Comparison of ENCODE assay signal across 8 cellular contexts in the genomic region with DNA sequence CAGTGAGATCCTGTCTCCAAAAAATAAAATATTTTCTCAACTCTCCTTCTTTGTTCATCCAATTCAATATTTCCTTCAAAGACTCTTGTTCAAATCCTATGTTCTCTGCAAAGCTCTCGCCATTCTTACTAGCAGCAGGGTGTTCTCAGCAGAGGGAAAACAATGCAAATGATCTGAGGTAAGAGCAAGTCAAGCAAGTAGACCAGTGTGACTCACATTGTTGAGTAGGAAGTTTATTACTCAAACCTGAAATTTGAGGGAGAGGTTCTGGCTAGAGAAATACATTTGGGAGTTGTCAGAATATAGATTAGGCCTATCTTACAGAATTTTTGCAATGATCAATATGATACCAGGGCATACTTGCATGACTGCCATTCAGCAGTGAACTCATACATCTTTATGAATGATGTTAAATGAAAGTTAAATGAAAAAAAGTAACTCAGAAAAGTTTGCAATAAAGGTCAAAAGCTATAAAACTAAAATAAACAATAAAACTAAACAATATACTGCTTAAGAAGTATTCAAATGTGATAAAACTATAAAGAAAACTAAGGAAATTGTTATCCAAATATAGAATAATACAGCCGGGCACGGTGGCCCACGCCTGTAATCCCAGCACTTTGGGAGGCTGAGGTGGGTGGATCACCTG. TPM values are rescaled to one million over a fixed set of nuclear protein-coding genes. Genes with fewer than 3 reads are reported as not detected.
DNase-seq lines count a peak whose midpoint lies in the region; ATAC-seq lines count a peak whose summit lies in the region.

No MANE protein-coding gene starts in this region.

- intact Hi-C loops in left colon (cut with DNase I, micrococcal nuclease) = loop anchor here in 1 of 2 donors (10.0 kb wide), 1 partner anchor 53 kb away; no protein-coding TSS in a partner anchor

- ATAC-seq in GM18511 (IDR thresholded peaks at IDR 0.05; ENCODE audit: unreplicated experiment) = peak; percentile 69
- ATAC-seq in HG02588 (IDR thresholded peaks at IDR 0.05; ENCODE audit: unreplicated experiment) = peak; percentile 71
- ATAC-seq in T-helper 17 cell = no peak
- ATAC-seq in left colon = peak; percentile 86
- ATAC-seq in HG03045 (IDR thresholded peaks at IDR 0.05; ENCODE audit: unreplicated experiment) = no peak

- peaks cover 46% of the 10 kb centered on the region for H3K4me1 Mint-ChIP-seq in T-helper 17 cell

- H3K36me3 Mint-ChIP-seq in T-helper 17 cell (ENCODE audit: low read depth) = peaks cover 13% of the 10 kb centered on the region

- H3K4me3 Mint-ChIP-seq in T-helper 17 cell = no peak overlapping the region

- no peaks in the 10 kb centered on the region for H3K9me3 ChIP-seq in T-helper 17 cell (ENCODE audit: control insufficient read depth, low read length, poor library complexity, severe bottlenecking)

- no peak for DNase-seq in T-helper 17 cell
- no peak for DNase-seq in left colon
- no peak for DNase-seq in inferior parietal cortex (ENCODE audit: extremely low spot score)
- DNase-seq in islet precursor cell = no peak
- DNase-seq in activated CD4-positive, alpha-beta T cell treated with anti-CD3 and anti-CD28 coated beads for 48 hours = no peak

- peak overlapping the region; percentile 41 for H3K27ac Mint-ChIP-seq in T-helper 17 cell

- H3K27me3 Mint-ChIP-seq in T-helper 17 cell = no peaks in the 10 kb centered on the region

RNA-seq across cellular contexts. Expression of a gene that starts 5.8 kb away (rescaled TPM):
- 10 to 100 TPM; 28.0 to 32.4 TPM for total RNA-seq in T-helper 17 cell
- 10 to 100 TPM; 40.4 to 43.5 TPM for total RNA-seq in left colon

RNA-seq across cellular contexts. Expression of a gene that starts 24.9 kb away (rescaled TPM):
- total RNA-seq in T-helper 17 cell = 1 to 10 TPM; 1.0 to 1.3 TPM
- total RNA-seq in left colon = 1 to 10 TPM; 3.5 to 8.6 TPM

Comparison
In these comparisons a context has a peak if more than half of its experiments do, and no peak if none do; other contexts are left out.
1. ATAC-seq: peak in GM18511 (single experiment), HG02588 (single experiment) and left colon (single experiment); none in T-helper 17 cell (single experiment) and HG03045 (single experiment).